Comparison of ENCODE assay signal across 8 cellular contexts in genomic region chr22:42518637-42519543, GRCh38. TPM values are rescaled to one million over a fixed set of nuclear protein-coding genes. Genes with fewer than 3 reads are reported as not detected.
A peak's percentile ranks its signal among the peaks of the same experiment; 100 is the strongest.
DNase-seq lines count a peak whose midpoint lies in the region; ATAC-seq and TF ChIP-seq lines count a peak whose summit lies in the region.
"Not testable (repeated sequence)": the region's sequence is repeated elsewhere in the genome, so short reads cannot be mapped to it uniquely, and the experiment has no call there.

No MANE protein-coding gene starts in this region.

- not testable (repeated sequence) for H3K27me3 ChIP-seq in CD8-positive, alpha-beta memory T cell (ENCODE audit: insufficient read depth, low read length, poor library complexity, severe bottlenecking); HUES6 (ENCODE audit: control insufficient read depth, insufficient read depth, low read length); mammary epithelial cell (ENCODE audit: insufficient read depth, low read length); heart right ventricle; stomach

- in situ Hi-C loops in mammary epithelial cell (cut with MboI; ENCODE audit: low sequenced_read_pairs in 2 of 2), result not testable (repeated sequence)

- H3K9ac ChIP-seq in HUES6 (ENCODE audit: low read length) (peak overlapping the region; percentile 92), mammary epithelial cell (ENCODE audit: insufficient read depth, low read length) (peak overlapping the region; percentile 59)

- peak overlapping the region; percentile 73 to 99 (median 96) for H3K27ac Mint-ChIP-seq in CD8-positive, alpha-beta memory T cell
- H3K27ac Mint-ChIP-seq in naive thymus-derived CD8-positive, alpha-beta T cell, result peak overlapping the region; percentile 83 to 98 (median 97)

- peak overlapping the region; percentile 77 for H3K4me2 ChIP-seq in mammary epithelial cell (ENCODE audit: insufficient read depth, low read depth, low read length)

- peak overlapping the region; percentile 70 for H3K27ac ChIP-seq in CD8-positive, alpha-beta memory T cell (ENCODE audit: low read depth, low read length)
- H3K27ac ChIP-seq in HUES6 (ENCODE audit: low read depth, low read length) (peak overlapping the region; percentile 84), mammary epithelial cell (ENCODE audit: insufficient read depth, low read depth, low read length) (peak overlapping the region; percentile 67), heart right ventricle (peak overlapping the region in 9 of 10 donors; percentile 7 to 90 (median 84)), stomach (peak overlapping the region in 4 of 5 donors; percentile 84 to 88 (median 87))

- POLR2A ChIA-PET in CD8-positive, alpha-beta memory T cell (lab: Charles Lee); naive thymus-derived CD8-positive, alpha-beta T cell (lab: Charles Lee): not testable (repeated sequence)

- WGBS in mammary epithelial cell (ENCODE audit: low coverage, missing lambda C conversion rate), result 5% methylated on average over 3 of the region's 30 CpGs
- WGBS in heart right ventricle, 2 donors, result 22 to 24% methylated on average over 13 to 19 of the region's 30 CpGs
- 8 to 19% (median 15%) methylated on average over 10 to 21 of the region's 30 CpGs for WGBS in stomach, 5 donors

- H3K4me1 ChIP-seq in CD8-positive, alpha-beta memory T cell (ENCODE audit: insufficient read depth, low read length), result peaks cover 17% of the 10 kb centered on the region
- H3K4me1 ChIP-seq in HUES6 (ENCODE audit: control insufficient read depth, insufficient read depth, low read length); mammary epithelial cell (ENCODE audit: insufficient read depth, low read length): not testable (repeated sequence)
- H3K4me1 ChIP-seq in heart right ventricle (peaks cover 0 to 31% (median 12%) of the 10 kb centered on the region in 9 donors), stomach (peaks cover 13 to 40% (median 21%) of the 10 kb centered on the region in 4 donors)

- not testable (repeated sequence) for H3K9me3 Mint-ChIP-seq in CD8-positive, alpha-beta memory T cell; naive thymus-derived CD8-positive, alpha-beta T cell

- TF ChIP-seq EP300 in stomach (IDR thresholded peaks at IDR 0.05), result not testable (repeated sequence)

- DNase-seq in CD8-positive, alpha-beta memory T cell, result peak in 1 of 5 donors; percentile 24
- peak; percentile 32 for DNase-seq in mammary epithelial cell
- not testable (repeated sequence) for DNase-seq in heart right ventricle; naive thymus-derived CD8-positive, alpha-beta T cell; stomach

- peaks cover 38% of the 10 kb centered on the region for H3K79me2 ChIP-seq in mammary epithelial cell (ENCODE audit: insufficient read depth, low read length)

- peak; percentile 23 for ATAC-seq in GM21447 (IDR thresholded peaks at IDR 0.05; ENCODE audit: unreplicated experiment)
- ATAC-seq in heart right ventricle, result peak in 4 of 8 donors; percentile 1 to 28 (median 15)
- ATAC-seq in naive thymus-derived CD8-positive, alpha-beta T cell, result peak; percentile 31 to 53

- not testable (repeated sequence) for H3K9me3 ChIP-seq in CD8-positive, alpha-beta memory T cell (ENCODE audit: low read length); HUES6 (ENCODE audit: control insufficient read depth, insufficient read depth, low read depth, low read length); mammary epithelial cell (replicated peaks; ENCODE audit: insufficient read depth, low read length); heart right ventricle; stomach

- BruUV-seq in mammary epithelial cell (replicated peaks; lab: Mats Ljungman, UMichigan), result TSS peak; percentile 51

- H2AFZ ChIP-seq in mammary epithelial cell (ENCODE audit: low read depth, low read length), result peak overlapping the region; percentile 93

- not testable (repeated sequence) for TF ChIP-seq CTCF in WI38 (IDR thresholded peaks at IDR 0.05; ENCODE audit: low read depth, low read length); mammary epithelial cell (conservative IDR thresholded peaks at IDR 0.05 in 1 of 2, IDR thresholded peaks at IDR 0.05 in 1 of 2; ENCODE audit: extremely low read depth in 1 of 2, insufficient read depth in 1 of 2, low read depth in 1 of 2, low read length in 2 of 2); heart right ventricle (IDR thresholded peaks at IDR 0.05); stomach (IDR thresholded peaks at IDR 0.05)

- CTCF ChIA-PET in CD8-positive, alpha-beta memory T cell (lab: Charles Lee); mammary epithelial cell (lab: Charles Lee; ENCODE audit: low non-redundant PET): not testable (repeated sequence)

- H3K27me3 Mint-ChIP-seq in CD8-positive, alpha-beta memory T cell; naive thymus-derived CD8-positive, alpha-beta T cell: not testable (repeated sequence)

- intact Hi-C loops in mammary epithelial cell (cut with micrococcal nuclease); stomach (cut with DNase I; ENCODE audit: low total_unique reads): not testable (repeated sequence)
- intact Hi-C loops in heart right ventricle (cut with DNase I), result loop anchor here in 2 of 10 donors (5.0 to 10.0 kb wide), 2 partner anchors 33 to 96 kb away; partner anchors contain the start of genes POLDIP3 (in 1 of the 2) and SERHL2 (in 1 of the 2)

- not testable (repeated sequence) for TF ChIP-seq POLR2A in stomach (IDR thresholded peaks at IDR 0.05)

- peak overlapping the region; percentile 94 to 99 (median 96) for H3K4me3 Mint-ChIP-seq in CD8-positive, alpha-beta memory T cell
- H3K4me3 Mint-ChIP-seq in naive thymus-derived CD8-positive, alpha-beta T cell, result peak overlapping the region; percentile 89 to 99 (median 98)

- dilution Hi-C loops in mammary epithelial cell (cut with HindIII; ENCODE audit: low sequenced_read_pairs), result not testable (repeated sequence)

- peaks cover 10 to 20% (median 12%) of the 10 kb centered on the region in 3 donors for H3K4me1 Mint-ChIP-seq in CD8-positive, alpha-beta memory T cell
- H3K4me1 Mint-ChIP-seq in naive thymus-derived CD8-positive, alpha-beta T cell, result peaks cover 9 to 26% (median 15%) of the 10 kb centered on the region in 4 donors

- peak overlapping the region; percentile 64 for H3K4me3 ChIP-seq in CD8-positive, alpha-beta memory T cell (ENCODE audit: low read length)
- H3K4me3 ChIP-seq in HUES6 (ENCODE audit: low read depth, low read length), result peak overlapping the region; percentile 95
- H3K4me3 ChIP-seq in WI38 (ENCODE audit: low read depth, low read length), result peak overlapping the region; percentile 72
- H3K4me3 ChIP-seq in mammary epithelial cell (replicated peaks in 1 of 3; ENCODE audit: insufficient read depth in 1 of 3, low read depth in 2 of 3, low read length in 3 of 3), result peak overlapping the region; percentile 56 to 93 (median 80)
- peak overlapping the region; percentile 68 to 100 (median 96) for H3K4me3 ChIP-seq in heart right ventricle
- peak overlapping the region; percentile 77 to 99 (median 91) for H3K4me3 ChIP-seq in stomach

- H3K36me3 Mint-ChIP-seq in CD8-positive, alpha-beta memory T cell, result peaks cover 0 to 33% (median 0%) of the 10 kb centered on the region in 3 donors
- H3K36me3 Mint-ChIP-seq in naive thymus-derived CD8-positive, alpha-beta T cell, result peaks cover 0 to 20% (median 0%) of the 10 kb centered on the region in 3 donors

- peaks cover 13% of the 10 kb centered on the region for H3K36me3 ChIP-seq in CD8-positive, alpha-beta memory T cell (ENCODE audit: insufficient read depth, low read length)
- H3K36me3 ChIP-seq in HUES6 (ENCODE audit: control insufficient read depth, insufficient read depth, low read length) (peaks cover 28% of the 10 kb centered on the region), mammary epithelial cell (ENCODE audit: insufficient read depth, low read length) (peaks cover 15% of the 10 kb centered on the region), heart right ventricle (peaks cover 0 to 37% (median 24%) of the 10 kb centered on the region in 9 donors), stomach (peaks cover 26 to 38% (median 31%) of the 10 kb centered on the region in 4 donors)

- H4K20me1 ChIP-seq in mammary epithelial cell (ENCODE audit: insufficient read depth, low read length), result not testable (repeated sequence)

RNA-seq across cellular contexts. Expression of gene RRP7A, which starts 0.7 kb away (rescaled TPM):
- 100 to 1,000 TPM; 173 to 175 TPM for total RNA-seq in CD8-positive, alpha-beta memory T cell
- 62.5 TPM for polyA plus RNA-seq in CD8-positive, alpha-beta memory T cell
- total RNA-seq in mammary epithelial cell, result 10 to 100 TPM; 34.3 to 68.4 TPM
- 33.7 TPM for polyA plus RNA-seq in mammary epithelial cell
- polyA minus RNA-seq in mammary epithelial cell, result 21.9 TPM
- total RNA-seq in heart right ventricle, result 10 to 100 TPM; 20.8 to 35.2 (median 26.1) TPM
- polyA plus RNA-seq in heart right ventricle, result 10 to 100 TPM; 21.9 to 28.3 TPM
- total RNA-seq in naive thymus-derived CD8-positive, alpha-beta T cell, result 10 to 100 TPM; 57.4 to 66.2 TPM
- 10 to 100 TPM; 38.2 to 61.8 (median 52.1) TPM for polyA plus RNA-seq in naive thymus-derived CD8-positive, alpha-beta T cell
- 10 to 100 TPM; 14.2 to 32.4 (median 21.4) TPM for total RNA-seq in stomach
- 10 to 100 TPM in 2 of 3 donors, 1 to 10 TPM in 1; 9.3 to 29.0 (median 20.9) TPM for polyA plus RNA-seq in stomach

RNA-seq across cellular contexts. Expression of gene SERHL2, which starts 34.9 kb away (rescaled TPM):
- 1 to 10 TPM; 1.3 to 1.4 TPM for total RNA-seq in CD8-positive, alpha-beta memory T cell
- 0.60 TPM for polyA plus RNA-seq in CD8-positive, alpha-beta memory T cell
- 1 to 10 TPM; 1.7 to 2.3 TPM for total RNA-seq in mammary epithelial cell
- polyA plus RNA-seq in mammary epithelial cell, result 1.4 TPM
- not detected for polyA minus RNA-seq in mammary epithelial cell
- total RNA-seq in heart right ventricle, result 1 to 10 TPM; 1.7 to 6.1 (median 3.5) TPM
- polyA plus RNA-seq in heart right ventricle, result 1 to 10 TPM; 1.4 to 4.7 TPM
- under 1 TPM; 0.69 to 0.81 TPM for total RNA-seq in naive thymus-derived CD8-positive, alpha-beta T cell
- under 1 TPM in 2 of 3 donors, not detected in 1; 0.43 to 0.44 TPM for polyA plus RNA-seq in naive thymus-derived CD8-positive, alpha-beta T cell
- 1 to 10 TPM in 4 of 5 donors, not detected in 1; 1.7 to 5.5 (median 4.5) TPM for total RNA-seq in stomach
- 1 to 10 TPM; 2.1 to 4.3 (median 3.3) TPM for polyA plus RNA-seq in stomach
